ENCODE assay signal across 17 cellular contexts in genomic region chr16:13561276-13561675, GRCh38.
A peak's percentile ranks its signal among the peaks of the same experiment; 100 is the strongest.
DNase-seq lines count a peak whose midpoint lies in the region; ATAC-seq, FAIRE-seq and TF ChIP-seq lines count a peak whose summit lies in the region.
"Had no signal": no experiment of that assay in that cellular context is flagged by ENCODE, and none has a peak within 500 bp of the region (broad histone marks: within the 10 kb centered on the region; RNA-seq: fewer than 3 reads in every experiment).

No MANE protein-coding gene starts in this region.

- H3K27ac Mint-ChIP-seq in neural progenitor cell (peak overlapping the region; percentile 55), Caco-2 (ENCODE audit: unreplicated experiment) (no peak overlapping the region)
- H3K27ac Mint-ChIP-seq: CD4-positive, alpha-beta memory T cell had no signal

- H2BK120ac ChIP-seq in H1 (replicated peaks; ENCODE audit: low read depth, low read length) = no peak overlapping the region

- CTCF ChIA-PET in H1 (lab: Charles Lee; ENCODE audit: partially characterized antibody) (interaction anchor here (1.2 kb wide), 1 partner anchor 19 kb away, joined by 3 read pairs; no protein-coding TSS in a partner anchor), Caco-2 (lab: Charles Lee) (no interaction called here)

- H2BK12ac ChIP-seq in H1 (ENCODE audit: low read depth, low read length) = 0 out of 2 replicates have a peak overlapping the region, but pooled peaks have one; percentile 27

- no peak overlapping the region for H2AFZ ChIP-seq in H1 (ENCODE audit: low read length)
- no peak overlapping the region for H2AFZ ChIP-seq in neural progenitor cell (replicated peaks)
- H2AFZ ChIP-seq: GM23248 had no signal

- TF ChIP-seq RAD21 in H1 (IDR thresholded peaks at IDR 0.05 in 1 of 2, conservative IDR thresholded peaks at IDR 0.05 in 1 of 2; ENCODE audit: low read depth in 2 of 2, low read length in 2 of 2) = no peak

- H3K79me2 ChIP-seq in H1 (ENCODE audit: control insufficient read depth in 1 of 2, insufficient read depth in 2 of 2, low read length in 2 of 2) (no peaks in the 10 kb centered on the region), neural progenitor cell (ENCODE audit: low read depth) (no peaks in the 10 kb centered on the region)

- H4K8ac ChIP-seq in H1 (ENCODE audit: extremely low read depth, insufficient read depth, low read length) = no peak overlapping the region

- H3K36me3 Mint-ChIP-seq in neural progenitor cell (no peaks in the 10 kb centered on the region), Caco-2 (ENCODE audit: insufficient read depth, unreplicated experiment) (no peaks in the 10 kb centered on the region)
- H3K36me3 Mint-ChIP-seq: CD4-positive, alpha-beta memory T cell had no signal

- H3K9me3 ChIP-seq in H1 (ENCODE audit: insufficient read depth in 2 of 2, low read depth in 1 of 2, low read length in 1 of 2) (no peaks in the 10 kb centered on the region), neural progenitor cell (ENCODE audit: low read depth) (no peaks in the 10 kb centered on the region), Caco-2 (no peaks in the 10 kb centered on the region)

- H3K27me3 Mint-ChIP-seq in neural progenitor cell (ENCODE audit: insufficient read depth, low read depth) (peaks cover 12% of the 10 kb centered on the region), Caco-2 (ENCODE audit: insufficient read depth, unreplicated experiment) (peaks cover 4% of the 10 kb centered on the region)

- H3K36me3 ChIP-seq in H1 (ENCODE audit: control insufficient read depth in 2 of 4, insufficient read depth in 4 of 4, low read length in 3 of 4) = no peaks in the 10 kb centered on the region
- no peaks in the 10 kb centered on the region for H3K36me3 ChIP-seq in neural progenitor cell
- H3K36me3 ChIP-seq in Caco-2 (ENCODE audit: control insufficient read depth, insufficient read depth, low read length) = no peaks in the 10 kb centered on the region

- no peak overlapping the region for H3K4me3 Mint-ChIP-seq in neural progenitor cell
- H3K4me3 Mint-ChIP-seq in Caco-2 (ENCODE audit: unreplicated experiment) = no peak overlapping the region
- H3K4me3 Mint-ChIP-seq: CD4-positive, alpha-beta memory T cell had no signal

- no peak overlapping the region for H3K56ac ChIP-seq in H1 (replicated peaks; ENCODE audit: insufficient read length, low read depth, low read length)

- H2AK5ac ChIP-seq in H1 (ENCODE audit: low read depth, low read length) = no peak overlapping the region

- no peaks in the 10 kb centered on the region for H3K79me1 ChIP-seq in H1 (ENCODE audit: low read depth, low read length)

- no peak overlapping the region for H3K4ac ChIP-seq in H1 (replicated peaks; ENCODE audit: insufficient read length, low read depth, low read length)

- H3K4me1 ChIP-seq in H1 (replicated peaks in 1 of 4; ENCODE audit: control insufficient read depth in 3 of 4, insufficient read depth in 4 of 4, low read length in 3 of 4) (peaks cover 0 to 4% (median 1%) of the 10 kb centered on the region in 4 experiments; a peak in 4 of 7 replicates), neural progenitor cell (no peaks in the 10 kb centered on the region), Caco-2 (no peaks in the 10 kb centered on the region)

- intact Hi-C loops in Caco-2 (cut with micrococcal nuclease; ENCODE audit: unreplicated experiment) (no loop called here), left cardiac atrium (cut with DNase I) (no loop called here)

- no peak overlapping the region for H3K23ac ChIP-seq in H1 (ENCODE audit: insufficient read length)

- H3K4me2 ChIP-seq in H1 (ENCODE audit: insufficient read depth in 1 of 2, low read depth in 2 of 2, low read length in 2 of 2) (no peak overlapping the region; a peak in 1 of 4 replicates), neural progenitor cell (no peak overlapping the region)

- TF ChIP-seq EP300 in H1 (IDR thresholded peaks at IDR 0.05; ENCODE audit: borderline replicate concordance in 1 of 2, low read depth in 2 of 2, low read length in 2 of 2) = no peak

- H3K9me3 Mint-ChIP-seq in neural progenitor cell (no peaks in the 10 kb centered on the region), Caco-2 (ENCODE audit: unreplicated experiment) (peaks cover 9% of the 10 kb centered on the region)

- H3F3A ChIP-seq in neural progenitor cell (ENCODE audit: low read depth) = no peaks in the 10 kb centered on the region

- no peaks in the 10 kb centered on the region for H3K27me3 ChIP-seq in H1 (replicated peaks in 1 of 4; ENCODE audit: control insufficient read depth in 3 of 4, extremely low read depth in 1 of 4, insufficient read depth in 3 of 4, low read length in 3 of 4)
- H3K27me3 ChIP-seq in neural progenitor cell = no peaks in the 10 kb centered on the region
- no peaks in the 10 kb centered on the region for H3K27me3 ChIP-seq in Caco-2 (replicated peaks; ENCODE audit: control insufficient read depth, insufficient read depth, low read length)

- WGBS in H1 (ENCODE audit: extremely low coverage in 1 of 2, insufficient coverage in 1 of 2, insufficient read length in 1 of 2, insufficient replicate concordance in 2 of 2, low coverage in 1 of 2, low lambda C conversion rate in 2 of 2, missing lambda C conversion rate in 1 of 2), 2 experiments = 77% methylated on average over 8 of the region's 8 CpGs; no CpG with 5 or more reads in 1 of the 2 experiments

- no peak for DNase-seq in H1 (ENCODE audit: low read depth in 1 of 2, low spot score in 2 of 2)
- peak; percentile 3 for DNase-seq in inferior parietal cortex (ENCODE audit: extremely low spot score)
- DNase-seq in neural progenitor cell (ENCODE audit: low spot score) = no peak
- no peak for DNase-seq in Caco-2
- no peak for DNase-seq in left cardiac atrium
- DNase-seq in superior temporal gyrus (ENCODE audit: extremely low spot score) = no peak
- DNase-seq: C1 segment of cervical spinal cord; CD4-positive, alpha-beta memory T cell; COR-L47; DMS79; EL; GDM1; GM23248; HCEC 1CT had no signal

- no peak overlapping the region for H3K18ac ChIP-seq in H1 (ENCODE audit: extremely low read depth, low read length)

- no peak overlapping the region for H3K14ac ChIP-seq in H1 (ENCODE audit: insufficient read length)

- no peak overlapping the region for H4K91ac ChIP-seq in H1 (replicated peaks; ENCODE audit: insufficient read length, low read length)

- H4K20me1 ChIP-seq in H1 (replicated peaks in 1 of 2; ENCODE audit: control insufficient read depth in 1 of 2, insufficient read depth in 2 of 2, low read length in 2 of 2) (no peaks in the 10 kb centered on the region), neural progenitor cell (ENCODE audit: low read depth) (no peaks in the 10 kb centered on the region)

- H2BK20ac ChIP-seq in H1 (ENCODE audit: low read length) = no peak overlapping the region

- BruUV-seq in Caco-2 (replicated peaks; lab: Mats Ljungman, UMichigan) = no TSS peak

- no peak for ATAC-seq in left cardiac atrium
- ATAC-seq: GM12878 had no signal

- H3K9ac ChIP-seq in H1 (replicated peaks in 1 of 4; ENCODE audit: extremely low read depth in 1 of 4, low read depth in 3 of 4, low read length in 3 of 4) = no peak overlapping the region
- no peak overlapping the region for H3K9ac ChIP-seq in neural progenitor cell
- H3K9ac ChIP-seq: GM23248 had no signal

- POLR2A ChIA-PET in H1 (lab: Charles Lee; ENCODE audit: partially characterized antibody) = no interaction called here
- POLR2A ChIA-PET in Caco-2 (lab: Charles Lee) = no interaction called here

- no peak for FAIRE-seq in H1 (lab: Jason Lieb, UNC)
- FAIRE-seq: GM12878, GM19239, H54 had no signal

- TF ChIP-seq POLR2A in H1 (IDR thresholded peaks at IDR 0.05; ENCODE audit: control extremely low read depth in 1 of 2, low read depth in 2 of 2, low read length in 2 of 2) = no peak

- H3K4me3 ChIP-seq in H1 (ENCODE audit: extremely low read depth in 1 of 4, insufficient read depth in 2 of 4, low read depth in 3 of 4, low read length in 4 of 4) (no peak overlapping the region), neural progenitor cell (no peak overlapping the region), Caco-2 (ENCODE audit: low read depth, low read length) (no peak overlapping the region)
- H3K4me3 ChIP-seq: GM12878, GM23248 had no signal

- no peak overlapping the region for H2BK5ac ChIP-seq in H1 (ENCODE audit: low read depth, low read length)

- H3K23me2 ChIP-seq in H1 (ENCODE audit: low read depth, low read length) = no peaks in the 10 kb centered on the region

- no peak overlapping the region for H2BK15ac ChIP-seq in H1 (ENCODE audit: low read length)

- H3K27ac ChIP-seq in H1 (ENCODE audit: low read depth, low read length) (no peak overlapping the region), neural progenitor cell (no peak overlapping the region)
- H3K27ac ChIP-seq: GM23248 had no signal

- H4K5ac ChIP-seq in H1 (ENCODE audit: insufficient read length, low read depth, low read length) = no peak overlapping the region

- TF ChIP-seq CTCF in H1 (IDR thresholded peaks at IDR 0.05; ENCODE audit: control extremely low read depth in 1 of 3, insufficient read depth in 1 of 3, low read depth in 1 of 3, low read length in 3 of 3) = no peak
- no peak for TF ChIP-seq CTCF in neural progenitor cell (IDR thresholded peaks at IDR 0.05)
- TF ChIP-seq CTCF in Caco-2 (IDR thresholded peaks at IDR 0.05; ENCODE audit: insufficient read depth in 1 of 2, low read depth in 1 of 2, low read length in 1 of 2, severe bottlenecking in 1 of 2, unreplicated experiment in 1 of 2) = no peak

- peaks cover 2% of the 10 kb centered on the region for H3K4me1 Mint-ChIP-seq in neural progenitor cell
- H3K4me1 Mint-ChIP-seq in Caco-2 (ENCODE audit: low read depth, unreplicated experiment) = no peaks in the 10 kb centered on the region
- H3K4me1 Mint-ChIP-seq: CD4-positive, alpha-beta memory T cell had no signal

TF ChIP-seq in H1, 55 proteins besides CTCF, POLR2A, EP300 and RAD21 (continues in another document):
- TF ChIP-seq TBP (IDR thresholded peaks at IDR 0.05; ENCODE audit: low read depth, low read length) (no peak), JUND (IDR thresholded peaks at IDR 0.05; ENCODE audit: low read length) (no peak), FOSL1 (IDR thresholded peaks at IDR 0.05; ENCODE audit: insufficient read depth, low read depth, low read length) (no peak), ATF3 (IDR thresholded peaks at IDR 0.05; ENCODE audit: insufficient read depth, low read depth, low read length) (no peak), RXRA (IDR thresholded peaks at IDR 0.05; ENCODE audit: insufficient read depth, low read depth, low read length) (no peak), TCF12 (IDR thresholded peaks at IDR 0.05; ENCODE audit: low read depth, low read length) (no peak), CEBPB (IDR thresholded peaks at IDR 0.05; ENCODE audit: low read depth, low read length) (no peak), GABPA (IDR thresholded peaks at IDR 0.05; ENCODE audit: borderline replicate concordance, insufficient read depth, low read length) (no peak), SIN3A (conservative IDR thresholded peaks at IDR 0.05 in 1 of 2, IDR thresholded peaks at IDR 0.05 in 1 of 2; ENCODE audit: low read depth in 1 of 2, low read length in 2 of 2) (no peak), RFX5 (IDR thresholded peaks at IDR 0.05; ENCODE audit: borderline replicate concordance, low read depth, low read length) (no peak)
